ENCODE assay signal across 11 cellular contexts in genomic region chr3:186786810-186787375, GRCh38. TPM values are rescaled to one million over a fixed set of nuclear protein-coding genes. Genes with fewer than 3 reads are reported as not detected.
DNase-seq lines count a peak whose midpoint lies in the region; ATAC-seq, FAIRE-seq and TF ChIP-seq lines count a peak whose summit lies in the region.
"Had no signal": no experiment of that assay in that cellular context is flagged by ENCODE, and none has a peak within 500 bp of the region (broad histone marks: within the 10 kb centered on the region; RNA-seq: fewer than 3 reads in every experiment).

No MANE protein-coding gene starts in this region.

- peak overlapping the region; percentile 41 for H3K27ac Mint-ChIP-seq in astrocyte (ENCODE audit: unreplicated experiment)

- H3K79me2 ChIP-seq in astrocyte (ENCODE audit: insufficient read depth, low read length): peaks cover 64% of the 10 kb centered on the region

- peaks cover 38% of the 10 kb centered on the region for H3K36me3 Mint-ChIP-seq in astrocyte (ENCODE audit: low read depth, unreplicated experiment)

- H3K27ac ChIP-seq in HEK293 (ENCODE audit: extremely low read depth, low read depth, low read length) (no peak overlapping the region), astrocyte (ENCODE audit: low read depth, low read length) (no peak overlapping the region), mucosa of rectum (ENCODE audit: low read depth in 2 of 2, low read length in 2 of 2) (no peak overlapping the region), gastrocnemius medialis (peak overlapping the region in 1 of 4 donors; percentile 19)
- H3K27ac ChIP-seq: body of pancreas, testis had no signal

- H4K20me1 ChIP-seq in astrocyte (ENCODE audit: insufficient read depth, low read length): peaks cover 80% of the 10 kb centered on the region

- intact Hi-C loops in gastrocnemius medialis (cut with DNase I; ENCODE audit: low total_unique reads): loop anchor here (10.0 kb wide), 2 partner anchors 682 to 928 kb away; partner anchors contain the start of gene ETV5

- H3K4me1 Mint-ChIP-seq in astrocyte (ENCODE audit: low read depth, unreplicated experiment): peaks cover 32% of the 10 kb centered on the region

- in situ Hi-C loops in gastrocnemius medialis (cut with MboI; ENCODE audit: low sequenced_read_pairs in 4 of 4) (loop anchor here in 3 of 4 donors (25.0 kb wide), 3 partner anchors 225 to 1200 kb away; partner anchors contain the start of genes TRA2B (in 3 of the 3), DNAJB11 (in 1 of the 3), SENP2 (in 1 of the 3) and TBCCD1 (in 1 of the 3)), GM13976 (cut with MboI; ENCODE audit: low sequenced_read_pairs, unreplicated experiment) (no loop called here)

- peak overlapping the region; percentile 100 for H3K4me3 ChIP-seq in BE2C (ENCODE audit: low read depth, low read length)
- no peak overlapping the region; the same call in 1 of the 2 replicates for H3K4me3 ChIP-seq in HEK293 (ENCODE audit: low read depth, low read length)
- peak overlapping the region; percentile 100 for H3K4me3 ChIP-seq in astrocyte (ENCODE audit: insufficient read depth, low read depth, low read length)
- H3K4me3 ChIP-seq in mucosa of rectum (ENCODE audit: low read length in 2 of 2): peak overlapping the region; percentile 27 to 38
- peak overlapping the region in 1 of 4 donors; percentile 93 for H3K4me3 ChIP-seq in gastrocnemius medialis
- H3K4me3 ChIP-seq: body of pancreas, testis had no signal

- no peaks in the 10 kb centered on the region for H3K27me3 Mint-ChIP-seq in astrocyte (ENCODE audit: low read depth, unreplicated experiment)

- H3K4me3 Mint-ChIP-seq in astrocyte (ENCODE audit: unreplicated experiment): peak overlapping the region; percentile 98

- ATAC-seq in gastrocnemius medialis: no peak
- ATAC-seq in HG02973 (IDR thresholded peaks at IDR 0.05; ENCODE audit: unreplicated experiment): no peak
- ATAC-seq: body of pancreas had no signal

- DNase-seq in BE2C: no peak
- no peak for DNase-seq in astrocyte (ENCODE audit: low read depth)
- DNase-seq in gastrocnemius medialis: no peak
- no peak for DNase-seq in GM13976 (ENCODE audit: low spot score)
- no peak for DNase-seq in NCI-H1930 (lab: John Stamatoyannopoulos, UW)
- DNase-seq: body of pancreas; NK-92 treated with Interleukin-12 subunit alpha and Interleukin-12 subunit beta, amount 100 ng/mL, for 24 hours; testis had no signal

- no peak overlapping the region for H2AFZ ChIP-seq in astrocyte (ENCODE audit: low read depth, low read length)

- POLR2A ChIA-PET in HEK293 (lab: Yijun Ruan, JAX): no interaction called here

- H3K9me3 ChIP-seq in BE2C (no peaks in the 10 kb centered on the region), HEK293 (ENCODE audit: control insufficient read depth, insufficient read depth, low read depth, low read length) (no peaks in the 10 kb centered on the region), astrocyte (ENCODE audit: insufficient read depth, low read depth, low read length) (no peaks in the 10 kb centered on the region), mucosa of rectum (ENCODE audit: control insufficient read depth in 2 of 2, low read length in 2 of 2) (no peaks in the 10 kb centered on the region), gastrocnemius medialis (no peaks in the 10 kb centered on the region)
- H3K9me3 ChIP-seq: body of pancreas, testis had no signal

- peak overlapping the region; percentile 100 for H3K9ac ChIP-seq in astrocyte (ENCODE audit: low read length)
- H3K9ac ChIP-seq in mucosa of rectum (ENCODE audit: low read depth in 1 of 2, low read length in 2 of 2): no peak overlapping the region

- no peaks in the 10 kb centered on the region; the same call in 1 of the 2 replicates for H3K27me3 ChIP-seq in BE2C
- no peaks in the 10 kb centered on the region for H3K27me3 ChIP-seq in astrocyte (ENCODE audit: insufficient read depth, low read length)
- H3K27me3 ChIP-seq in mucosa of rectum (ENCODE audit: control insufficient read depth in 2 of 2, insufficient read depth in 2 of 2, low read length in 2 of 2): no peaks in the 10 kb centered on the region
- no peaks in the 10 kb centered on the region for H3K27me3 ChIP-seq in gastrocnemius medialis
- H3K27me3 ChIP-seq: body of pancreas, testis had no signal

- peaks cover 85% of the 10 kb centered on the region for H3K36me3 ChIP-seq in BE2C
- H3K36me3 ChIP-seq in HEK293 (ENCODE audit: control insufficient read depth in 2 of 2, insufficient read depth in 1 of 2, low read length in 2 of 2): peaks cover 0 to 83% of the 10 kb centered on the region in 2 experiments; a peak in 2 of 3 replicates
- H3K36me3 ChIP-seq in astrocyte (ENCODE audit: insufficient read depth, low read length): peaks cover 57% of the 10 kb centered on the region
- H3K36me3 ChIP-seq in mucosa of rectum (ENCODE audit: control insufficient read depth in 2 of 2, insufficient read depth in 2 of 2, low read length in 2 of 2): peaks cover 59 to 62% of the 10 kb centered on the region in 2 donors
- H3K36me3 ChIP-seq in gastrocnemius medialis: peaks cover 11 to 59% of the 10 kb centered on the region in 2 donors

- TF ChIP-seq POLR2A in gastrocnemius medialis (IDR thresholded peaks at IDR 0.05): no peak

- H3K4me1 ChIP-seq in BE2C: peaks cover 14% of the 10 kb centered on the region
- H3K4me1 ChIP-seq in HEK293 (ENCODE audit: control insufficient read depth, insufficient read depth, low read length): no peaks in the 10 kb centered on the region
- peaks cover 24% of the 10 kb centered on the region for H3K4me1 ChIP-seq in astrocyte (ENCODE audit: insufficient read depth, low read length)
- peaks cover 24 to 27% of the 10 kb centered on the region in 2 donors for H3K4me1 ChIP-seq in mucosa of rectum (ENCODE audit: control insufficient read depth in 2 of 2, insufficient read depth in 2 of 2, low read length in 2 of 2)
- peaks cover 38 to 49% of the 10 kb centered on the region in 2 donors for H3K4me1 ChIP-seq in gastrocnemius medialis

- no peak for FAIRE-seq in astrocyte (lab: Jason Lieb, UNC)

- no peaks in the 10 kb centered on the region for H3K9me3 Mint-ChIP-seq in astrocyte (ENCODE audit: unreplicated experiment)

- H3K4me2 ChIP-seq in astrocyte (ENCODE audit: low read length): peak overlapping the region; percentile 93

- no peak for TF ChIP-seq CTCF in BE2C (IDR thresholded peaks at IDR 0.05; ENCODE audit: low read depth, low read length)
- TF ChIP-seq CTCF in HEK293 (tag by site-specific recombination; IDR thresholded peaks at IDR 0.05): no peak
- no peak for TF ChIP-seq CTCF in astrocyte (IDR thresholded peaks at IDR 0.05; ENCODE audit: insufficient read depth, low read depth, low read length)
- no peak for TF ChIP-seq CTCF in gastrocnemius medialis (IDR thresholded peaks at IDR 0.05 in 4 of 5, conservative IDR thresholded peaks at IDR 0.05 in 1 of 5)
- TF ChIP-seq CTCF in GM13976 (IDR thresholded peaks at IDR 0.05; ENCODE audit: borderline replicate concordance, control extremely low read depth, extremely low read depth, insufficient read depth, missing control alignments): no peak

- CTCF ChIA-PET in HEK293 (lab: Yijun Ruan, JAX): no interaction called here

TF ChIP-seq in HEK293, 187 proteins besides CTCF, POLR2A, EP300 and RAD21:
- TF ChIP-seq ZNF660 (tag by site-specific recombination; IDR thresholded peaks at IDR 0.05): 0 out of 2 replicates have a peak, but pooled peaks have one; percentile 15
- TF ChIP-seq HOXA7 (CRISPR knock-in tag; IDR thresholded peaks at IDR 0.05; ENCODE audit: borderline replicate concordance): no peak
- no peak for TF ChIP-seq ZNF133 (tag by site-specific recombination; IDR thresholded peaks at IDR 0.05)
- no peak for TF ChIP-seq ZNF211 (tag by site-specific recombination; IDR thresholded peaks at IDR 0.05; ENCODE audit: low read depth)

RNA-seq across cellular contexts. Expression of gene EIF4A2, which starts 3.5 kb away (rescaled TPM):
- polyA plus RNA-seq in BE2C (2012; ENCODE audit: insufficient read depth, insufficient read length, low read depth): 209 TPM
- total RNA-seq in astrocyte (323 and 337 TPM in 2 replicates), gastrocnemius medialis (100 to 1,000 TPM; 531 to 622 (median 574) TPM)

RNA-seq across cellular contexts. Expression of gene RFC4, which starts 19.4 kb away (rescaled TPM):
- 18.8 TPM for polyA plus RNA-seq in BE2C (2012; ENCODE audit: insufficient read depth, insufficient read length, low read depth)
- total RNA-seq in astrocyte (9.2 and 13.1 TPM in 2 replicates), gastrocnemius medialis (10 to 100 TPM in 1 of 4 donors, 1 to 10 TPM in 3; 4.5 to 15.1 (median 7.3) TPM)

RNA-seq across cellular contexts. Expression of gene ADIPOQ, which starts 55.6 kb away (rescaled TPM):
- polyA plus RNA-seq in BE2C (2012; ENCODE audit: insufficient read depth, insufficient read length, low read depth): 0.09 TPM
- not detected in 2 replicates for total RNA-seq in astrocyte
- 1 to 10 TPM in 2 of 4 donors, under 1 TPM in 2; 0.33 to 4.1 (median 1.8) TPM for total RNA-seq in gastrocnemius medialis
